ENCODE assay signal across 27 cellular contexts in genomic region chr2:120497261-120497977, GRCh38.
"Had no signal": no experiment of that assay in that cellular context is flagged by ENCODE, and none has a peak within 500 bp of the region (broad histone marks: within the 10 kb centered on the region; RNA-seq: fewer than 3 reads in every experiment).

No MANE protein-coding gene starts in this region.

- H3K9me3 Mint-ChIP-seq: effector memory CD8-positive, alpha-beta T cell; immature natural killer cell; natural killer cell treated with Interleukin-12 subunit alpha and Interleukin-12 subunit beta and Interleukin-15 and Interleukin-18, amount 100 ng/mL, for 72 hours had no signal

- ATAC-seq: activated CD4-positive, CD25-positive, alpha-beta regulatory T cell treated with anti-CD3 and anti-CD28 coated beads, Interleukin-2, amount 50 U/mL, for 24 hours; body of pancreas; effector memory CD8-positive, alpha-beta T cell; gastroesophageal sphincter; left lobe of liver; mucosa of descending colon; T-helper 17 cell had no signal

- H3K36me3 ChIP-seq: gastroesophageal sphincter, heart left ventricle, stomach, thyroid gland, upper lobe of right lung, WERI-Rb-1 had no signal

- H3K4me3 Mint-ChIP-seq: activated naive CD8-positive, alpha-beta T cell; effector memory CD8-positive, alpha-beta T cell; immature natural killer cell; natural killer cell treated with Interleukin-12 subunit alpha and Interleukin-12 subunit beta and Interleukin-15 and Interleukin-18, amount 100 ng/mL, for 72 hours; T-helper 17 cell had no signal

- H3K9me3 ChIP-seq: body of pancreas, gastroesophageal sphincter, heart left ventricle, mucosa of descending colon, stomach, thyroid gland, upper lobe of right lung had no signal

- H3K27ac ChIP-seq: body of pancreas, gastroesophageal sphincter, heart left ventricle, stomach, thyroid gland, upper lobe of right lung, WERI-Rb-1 had no signal

- H3K4me3 ChIP-seq: body of pancreas, gastroesophageal sphincter, heart left ventricle, mucosa of descending colon, stomach, thyroid gland, upper lobe of right lung had no signal

- H3K27ac Mint-ChIP-seq: activated naive CD8-positive, alpha-beta T cell; effector memory CD8-positive, alpha-beta T cell; immature natural killer cell; natural killer cell treated with Interleukin-12 subunit alpha and Interleukin-12 subunit beta and Interleukin-15 and Interleukin-18, amount 100 ng/mL, for 72 hours; progenitor cell of endocrine pancreas; T-helper 17 cell had no signal

- DNase-seq: activated CD4-positive, alpha-beta T cell treated with anti-CD3 and anti-CD28 coated beads for 48 hours; activated CD4-positive, alpha-beta T cell treated with anti-CD3 and anti-CD28 coated beads, Interleukin-2, amount 50 U/mL, for 48 hours; activated CD8-positive, alpha-beta memory T cell treated with anti-CD3 and anti-CD28 coated beads for 24 hours; activated effector memory CD4-positive, alpha-beta T cell treated with Interleukin-2 at 50 U/mL for 16 hours; activated naive CD4-positive, alpha-beta T cell treated with Interleukin-2 at 50 U/mL for 16 hours; body of pancreas; cortex of kidney; effector memory CD8-positive, alpha-beta T cell; erythroblast; hypothalamus; immature natural killer cell; mucosa of descending colon; retina; stimulated activated CD4-positive, alpha-beta T cell treated with anti-CD3 and anti-CD28 coated beads, Interleukin-2, amount 100 ng/mL, for 48 hours; stomach; T-helper 17 cell; T1000; thyroid gland; upper lobe of right lung; WERI-Rb-1 had no signal

- H3K4me1 ChIP-seq: body of pancreas, gastroesophageal sphincter, heart left ventricle, stomach, thyroid gland, upper lobe of right lung had no signal

- H3K4me1 Mint-ChIP-seq: immature natural killer cell, T-helper 17 cell had no signal
